Comparison of ENCODE assay signal across 25 cellular contexts in genomic region chr4:110170861-110171260, GRCh38.
"Had no signal": no experiment of that assay in that cellular context is flagged by ENCODE, and none has a peak within 500 bp of the region (broad histone marks: within the 10 kb centered on the region; RNA-seq: fewer than 3 reads in every experiment).

No MANE protein-coding gene starts in this region.

- H3K27ac Mint-ChIP-seq: activated CD4-positive, alpha-beta T cell treated with anti-CD3 and anti-CD28 coated beads, Interleukin-2, amount 10 ng/mL, durations not matched to agents 7 days and 5 days; dendritic cell treated with granulocyte-macrophage colony-stimulating factor and Interleukin-4, amounts not matched to agents 40 ng/mL and 50 ng/mL, for 4 days; stimulated activated naive CD8-positive, alpha-beta T cell treated with anti-CD3 and anti-CD28 coated beads, Interleukin-15, amount 100 ng/mL, for 72 hours; T-cell had no signal

- ATAC-seq: left lobe of liver; right cardiac atrium; stimulated activated naive CD8-positive, alpha-beta T cell treated with anti-CD3 and anti-CD28 coated beads, Interleukin-15, amount 100 ng/mL, for 72 hours; T-cell had no signal

- H3K4me1 ChIP-seq: prostate gland had no signal

- H3K4me3 Mint-ChIP-seq: activated CD4-positive, alpha-beta T cell treated with anti-CD3 and anti-CD28 coated beads, Interleukin-2, amount 10 ng/mL, durations not matched to agents 7 days and 5 days; dendritic cell treated with granulocyte-macrophage colony-stimulating factor and Interleukin-4, amounts not matched to agents 40 ng/mL and 50 ng/mL, for 4 days; stimulated activated naive CD8-positive, alpha-beta T cell treated with anti-CD3 and anti-CD28 coated beads, Interleukin-15, amount 100 ng/mL, for 72 hours; T-cell had no signal

- H3K36me3 Mint-ChIP-seq: T-cell had no signal

- H3K9ac ChIP-seq: SK-N-SH had no signal

- H3K27me3 ChIP-seq: foreskin keratinocyte, hepatocyte, suprapubic skin, transverse colon had no signal

- H3K27ac ChIP-seq: foreskin keratinocyte, prostate gland, skin epidermis, suprapubic skin, transverse colon had no signal

- H2AFZ ChIP-seq: hepatocyte had no signal

- H3K9me3 Mint-ChIP-seq: activated CD4-positive, alpha-beta T cell treated with anti-CD3 and anti-CD28 coated beads, Interleukin-2, amount 10 ng/mL, durations not matched to agents 7 days and 5 days; dendritic cell treated with granulocyte-macrophage colony-stimulating factor and Interleukin-4, amounts not matched to agents 40 ng/mL and 50 ng/mL, for 4 days; stimulated activated naive CD8-positive, alpha-beta T cell treated with anti-CD3 and anti-CD28 coated beads, Interleukin-15, amount 100 ng/mL, for 72 hours; T-cell had no signal

- FAIRE-seq: astrocyte, bronchial epithelial cell, keratinocyte had no signal

- H3K9me3 ChIP-seq: prostate gland, SK-N-SH, suprapubic skin, transverse colon had no signal

- H3K4me2 ChIP-seq: hepatocyte, SK-N-SH had no signal

- DNase-seq: activated CD4-positive, alpha-beta T cell treated with anti-CD3 and anti-CD28 coated beads, Interleukin-2, amount 10 ng/mL, durations not matched to agents 7 days and 5 days; activated CD8-positive, alpha-beta memory T cell treated with anti-CD3 and anti-CD28 coated beads for 24 hours; activated CD8-positive, alpha-beta memory T cell treated with anti-CD3 and anti-CD28 coated beads, Interleukin-2, amount 50 U/mL, for 48 hours; activated effector memory CD4-positive, alpha-beta T cell treated with Interleukin-2 at 50 U/mL for 16 hours; activated naive CD4-positive, alpha-beta T cell treated with anti-CD3 and anti-CD28 coated beads, Interleukin-2, amount 50 U/mL, for 16 hours; activated T-cell treated with anti-CD3 and anti-CD28 coated beads, Interleukin-2, amount 50 U/mL, for 48 hours; effector memory CD4-positive, alpha-beta T cell; foreskin keratinocyte; midbrain; right cardiac atrium; SK-N-SH; stimulated activated CD4-positive, alpha-beta T cell treated with anti-CD3 and anti-CD28 coated beads, Interleukin-15, amount 100 ng/mL, for 24 hours; stimulated activated CD4-positive, alpha-beta T cell treated with anti-CD3 and anti-CD28 coated beads, Interleukin-2, amount 100 ng/mL, for 48 hours; stimulated activated naive CD8-positive, alpha-beta T cell treated with anti-CD3 and anti-CD28 coated beads, Interleukin-15, amount 100 ng/mL, for 72 hours; T-cell; transverse colon had no signal

- H3K27me3 Mint-ChIP-seq: activated CD4-positive, alpha-beta T cell treated with anti-CD3 and anti-CD28 coated beads, Interleukin-2, amount 10 ng/mL, durations not matched to agents 7 days and 5 days; dendritic cell treated with granulocyte-macrophage colony-stimulating factor and Interleukin-4, amounts not matched to agents 40 ng/mL and 50 ng/mL, for 4 days; stimulated activated naive CD8-positive, alpha-beta T cell treated with anti-CD3 and anti-CD28 coated beads, Interleukin-15, amount 100 ng/mL, for 72 hours; T-cell had no signal

- H3K36me3 ChIP-seq: prostate gland, suprapubic skin, transverse colon had no signal

- H3K4me3 ChIP-seq: hepatocyte, prostate gland, skin epidermis, suprapubic skin, transverse colon had no signal
